In the genomic region with DNA sequence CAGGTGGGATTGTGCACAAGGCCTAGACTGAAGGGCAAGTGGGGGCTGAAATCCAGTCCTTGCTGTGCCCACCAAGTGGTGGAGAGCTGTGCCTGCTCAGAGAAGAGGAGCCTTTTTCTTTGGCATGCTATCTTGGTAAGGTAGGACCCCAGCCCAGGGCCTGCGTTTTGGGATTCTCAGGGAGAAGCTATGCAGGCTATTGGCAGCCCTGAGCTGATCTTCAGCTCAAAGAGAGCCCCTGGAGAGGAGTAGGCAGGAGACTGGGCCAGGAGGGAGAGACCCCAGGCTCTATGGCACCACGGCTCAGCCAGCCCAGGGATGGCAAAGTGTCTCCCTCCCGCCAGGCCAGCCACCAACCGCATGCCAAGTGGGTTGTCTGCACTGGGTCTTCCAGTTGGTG, we compare ENCODE assay signal across 7 cellular contexts.
"Had no signal": no experiment of that assay in that cellular context is flagged by ENCODE, and none has a peak within 500 bp of the region (broad histone marks: within the 10 kb centered on the region; RNA-seq: fewer than 3 reads in every experiment).

No MANE protein-coding gene starts in this region.

- H3K4me1 ChIP-seq: HAP-1 had no signal

- H2AFZ ChIP-seq: GM23248 had no signal

- ATAC-seq: HCT116 had no signal

- H3K36me3 ChIP-seq: HAP-1 had no signal

- H3K27ac ChIP-seq: GM23248 had no signal

- DNase-seq: GM23248, GOT3, H7, HFFc6, KBM-7 had no signal

- H3K4me3 ChIP-seq: GM23248, HAP-1 had no signal

- H3K9me3 ChIP-seq: HAP-1 had no signal

- H3K9ac ChIP-seq: GM23248 had no signal
